ENCODE assay signal across 8 cellular contexts in the genomic region with DNA sequence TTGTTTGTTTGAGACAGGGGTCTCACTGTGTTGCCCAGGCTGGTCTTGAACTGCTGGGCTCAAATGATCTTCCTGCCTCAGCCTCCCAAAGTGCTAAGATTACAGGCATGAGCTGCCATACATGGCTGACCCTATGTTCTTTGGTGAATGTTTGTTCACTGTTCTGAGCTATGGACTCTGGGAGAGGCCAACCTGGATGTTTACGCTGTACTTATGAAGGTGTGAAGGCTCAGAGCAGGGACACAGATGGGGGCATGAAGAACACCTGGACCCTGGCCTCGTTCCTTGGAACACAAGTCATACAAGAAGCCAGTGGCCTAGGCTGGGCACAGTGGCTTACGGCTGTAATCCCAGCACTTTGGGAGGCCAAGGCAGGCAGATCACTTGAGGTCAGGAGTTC.
"Had no signal": no experiment of that assay in that cellular context is flagged by ENCODE, and none has a peak within 500 bp of the region (broad histone marks: within the 10 kb centered on the region; RNA-seq: fewer than 3 reads in every experiment).

No MANE protein-coding gene starts in this region.

- FAIRE-seq: G401.6, GM12878, GM12891, GM12892, GM18507, GM19239 had no signal

- H3K4me3 ChIP-seq: GM12878 had no signal

- DNase-seq: GDM1, GF-D8 had no signal

- ATAC-seq: GM12878 had no signal
